Comparison of ENCODE assay signal across 33 cellular contexts in the genomic region with DNA sequence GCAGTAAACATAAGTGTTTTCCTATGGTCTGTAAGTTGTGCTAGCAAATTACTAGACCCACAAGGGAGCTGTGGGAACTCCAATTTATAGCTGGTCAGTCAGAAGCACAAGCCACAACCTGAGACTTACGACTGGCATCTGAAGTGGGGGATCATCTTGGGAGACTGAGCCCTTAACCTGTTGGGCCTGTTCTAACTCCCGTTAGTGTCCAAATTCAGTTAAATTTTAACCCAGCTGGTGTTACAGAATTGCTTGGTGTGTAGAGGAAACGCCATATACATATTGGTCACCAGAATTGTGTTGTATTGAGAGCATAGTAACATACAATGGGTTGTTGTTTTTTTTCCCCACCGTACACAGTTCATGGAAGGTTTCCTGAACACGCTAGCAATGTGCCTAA.
"Had no signal": no experiment of that assay in that cellular context is flagged by ENCODE, and none has a peak within 500 bp of the region (broad histone marks: within the 10 kb centered on the region; RNA-seq: fewer than 3 reads in every experiment).

No MANE protein-coding gene starts in this region.

- H3K27ac ChIP-seq: adrenal gland, SJCRH30, SK-N-MC had no signal

- H3K36me3 ChIP-seq: adrenal gland, MG63, SJCRH30 had no signal

- H3K27me3 ChIP-seq: adrenal gland, MG63, SJCRH30 had no signal

- ATAC-seq: activated naive CD4-positive, alpha-beta T cell treated with anti-CD3 and anti-CD28 coated beads, Interleukin-2, amount 50 U/mL, for 72 hours; activated T-cell treated with anti-CD3 and anti-CD28 coated beads, Interleukin-2, amount 50 U/mL, for 4 hours; Panc1; WTC11 had no signal

- H3K27ac Mint-ChIP-seq: activated CD4-positive, alpha-beta memory T cell treated with anti-CD3 and anti-CD28 coated beads for 36 hours; activated naive CD4-positive, alpha-beta T cell treated with anti-CD3 and anti-CD28 coated beads for 36 hours; activated naive CD4-positive, alpha-beta T cell treated with anti-CD3 and anti-CD28 coated beads, Interleukin-2, amount 50 U/mL, for 72 hours; activated T-helper 1 cell treated with anti-CD3 and anti-CD28 coated beads, Interleukin-12 subunit alpha, Interleukin-12 subunit beta, Interleukin-2, Interleukin-4 antibody, amounts not matched to agents 30 ng/mL and 10 ng/mL and 1 ng/mL, durations not matched to agents 14 hours and 24 hours and 36 hours; brain; T-helper 1 cell treated with Interleukin-12 subunit alpha and Interleukin-12 subunit beta and Interleukin-4 antibody, amounts not matched to agents 30 μg/mL and 1 μg/mL, for 36 hours; T-helper 2 cell treated with Interferon-gamma antibody and Interleukin-4, amounts not matched to agents 5 μg/mL and 100 μg/mL, for 36 hours; WTC11 had no signal

- FAIRE-seq: astrocyte, bronchial epithelial cell, TTC549 had no signal

- H3K9me3 Mint-ChIP-seq: activated CD4-positive, alpha-beta memory T cell treated with anti-CD3 and anti-CD28 coated beads for 36 hours; activated naive CD4-positive, alpha-beta T cell treated with anti-CD3 and anti-CD28 coated beads for 36 hours; activated naive CD4-positive, alpha-beta T cell treated with anti-CD3 and anti-CD28 coated beads, Interleukin-2, amount 50 U/mL, for 72 hours; activated T-cell treated with anti-CD3 and anti-CD28 coated beads, Interleukin-2, amount 50 U/mL, for 4 hours; activated T-helper 1 cell treated with anti-CD3 and anti-CD28 coated beads, Interleukin-12 subunit alpha, Interleukin-12 subunit beta, Interleukin-2, Interleukin-4 antibody, amounts not matched to agents 30 ng/mL and 10 ng/mL and 1 ng/mL, durations not matched to agents 14 hours and 24 hours and 36 hours; brain; T-helper 1 cell treated with Interleukin-12 subunit alpha and Interleukin-12 subunit beta and Interleukin-4 antibody, amounts not matched to agents 30 μg/mL and 1 μg/mL, for 36 hours; T-helper 2 cell treated with Interferon-gamma antibody and Interleukin-4, amounts not matched to agents 5 μg/mL and 100 μg/mL, for 36 hours; WTC11 had no signal

- H3K4me3 ChIP-seq: adrenal gland, MG63, SJCRH30, SK-N-MC had no signal

- H3K4me3 Mint-ChIP-seq: activated CD4-positive, alpha-beta memory T cell treated with anti-CD3 and anti-CD28 coated beads for 36 hours; activated naive CD4-positive, alpha-beta T cell treated with anti-CD3 and anti-CD28 coated beads for 36 hours; activated T-cell treated with anti-CD3 and anti-CD28 coated beads, Interleukin-2, amount 50 U/mL, for 4 hours; activated T-helper 1 cell treated with anti-CD3 and anti-CD28 coated beads, Interleukin-12 subunit alpha, Interleukin-12 subunit beta, Interleukin-2, Interleukin-4 antibody, amounts not matched to agents 30 ng/mL and 10 ng/mL and 1 ng/mL, durations not matched to agents 14 hours and 24 hours and 36 hours; brain; T-helper 1 cell treated with Interleukin-12 subunit alpha and Interleukin-12 subunit beta and Interleukin-4 antibody, amounts not matched to agents 30 μg/mL and 1 μg/mL, for 36 hours; T-helper 2 cell treated with Interferon-gamma antibody and Interleukin-4, amounts not matched to agents 5 μg/mL and 100 μg/mL, for 36 hours; WTC11 had no signal

- H3K27me3 Mint-ChIP-seq: activated CD4-positive, alpha-beta memory T cell treated with anti-CD3 and anti-CD28 coated beads for 36 hours had no signal

- H3K4me1 Mint-ChIP-seq: brain had no signal

- H3K9me3 ChIP-seq: adrenal gland, MG63, SJCRH30 had no signal

- DNase-seq: activated CD4-positive, alpha-beta memory T cell treated with anti-CD3 and anti-CD28 coated beads for 36 hours; activated CD4-positive, alpha-beta T cell treated with anti-CD3 and anti-CD28 coated beads for 4 hours; activated CD4-positive, alpha-beta T cell treated with anti-CD3 and anti-CD28 coated beads, Interleukin-2, amount 50 U/mL, for 1 hour; activated CD4-positive, CD25-positive, alpha-beta regulatory T cell treated with anti-CD3 and anti-CD28 coated beads, Interleukin-2, amount 50 U/mL, for 72 hours; activated CD8-positive, alpha-beta memory T cell treated with anti-CD3 and anti-CD28 coated beads, Interleukin-2, amount 50 U/mL, for 4 hours; activated gamma-delta T cell treated with Interleukin-2 at 50 U/mL for 16 hours; activated naive CD4-positive, alpha-beta T cell treated with anti-CD3 and anti-CD28 coated beads for 36 hours; activated T-cell treated with anti-CD3 and anti-CD28 coated beads for 4 hours; activated T-cell treated with anti-CD3 and anti-CD28 coated beads, Interleukin-2, amount 50 U/mL, for 4 hours; adrenal gland; Kasumi-1; KG1; MG63; NCI-H1048; NCI-H1105 treated with DMSO at 0.1 percent for 48 hours; NCI-H1436 treated with DMSO at 0.1 percent for 48 hours; NCI-H1694 treated with DMSO at 0.1 percent for 48 hours; NCI-H2029; NCI-H345; NCI-H524 treated with DMSO at 0.1 percent for 48 hours; SHP77; SJCRH30 had no signal

- H3K36me3 Mint-ChIP-seq: activated CD4-positive, alpha-beta memory T cell treated with anti-CD3 and anti-CD28 coated beads for 36 hours; activated naive CD4-positive, alpha-beta T cell treated with anti-CD3 and anti-CD28 coated beads, Interleukin-2, amount 50 U/mL, for 72 hours; brain; WTC11 had no signal

- H3K4me1 ChIP-seq: adrenal gland, SJCRH30 had no signal
